Comparison of ENCODE assay signal across 18 cellular contexts in the genomic region with DNA sequence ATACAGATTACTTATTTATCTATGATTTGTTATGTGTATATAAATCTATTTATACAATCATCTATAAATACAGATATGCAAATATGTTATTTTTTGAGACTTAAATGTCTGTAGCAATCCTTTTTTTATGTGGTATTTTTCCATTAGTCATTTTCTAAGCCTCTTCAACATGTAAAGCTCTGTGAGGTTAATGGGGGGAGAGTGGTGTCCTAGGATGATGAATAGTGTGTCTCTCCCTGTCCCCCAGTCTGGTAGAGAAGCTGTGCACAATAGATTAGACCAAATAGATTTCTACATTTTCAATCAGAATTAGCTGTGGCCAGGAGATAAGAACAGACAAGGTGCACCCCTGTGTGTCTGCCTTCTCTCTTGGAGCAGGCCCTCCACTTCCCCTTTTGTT.
DNase-seq lines count a peak whose midpoint lies in the region; ATAC-seq and TF ChIP-seq lines count a peak whose summit lies in the region.
"Had no signal": no experiment of that assay in that cellular context is flagged by ENCODE, and none has a peak within 500 bp of the region (broad histone marks: within the 10 kb centered on the region; RNA-seq: fewer than 3 reads in every experiment).

No MANE protein-coding gene starts in this region.

- no peak for TF ChIP-seq POLR2A in erythroblast (IDR thresholded peaks at IDR 0.05; ENCODE audit: low read length)

- H3K27ac Mint-ChIP-seq in CD14-positive monocyte (peak overlapping the region in 4 of 7 donors; percentile 19 to 88 (median 66)), HFFc6 (peak overlapping the region; percentile 17; the same call in 1 of the 2 replicates)
- H3K27ac Mint-ChIP-seq in activated naive CD8-positive, alpha-beta T cell treated with anti-CD3 and anti-CD28 coated beads for 36 hours: no peak overlapping the region
- H3K27ac Mint-ChIP-seq: CD4-positive, CD25-positive, alpha-beta regulatory T cell had no signal

- no peak overlapping the region for H3K4me3 Mint-ChIP-seq in CD14-positive monocyte
- H3K4me3 Mint-ChIP-seq in HFFc6: no peak overlapping the region
- no peak overlapping the region for H3K4me3 Mint-ChIP-seq in activated naive CD8-positive, alpha-beta T cell treated with anti-CD3 and anti-CD28 coated beads for 36 hours
- H3K4me3 Mint-ChIP-seq: CD4-positive, CD25-positive, alpha-beta regulatory T cell had no signal

- no peaks in the 10 kb centered on the region for H3K27me3 ChIP-seq in SU-DHL-6 (ENCODE audit: low read length)

- H3K4me2 ChIP-seq in SU-DHL-6 (ENCODE audit: low read depth, low read length, poor library complexity, severe bottlenecking): peak overlapping the region; percentile 26
- H3K4me2 ChIP-seq: KMS-11, PC-9, SK-N-SH had no signal

- no peak overlapping the region for H2AFZ ChIP-seq in SU-DHL-6 (ENCODE audit: low read depth, low read length, severe bottlenecking)
- H2AFZ ChIP-seq: PC-9 had no signal

- ATAC-seq in Right ventricle myocardium superior (ENCODE audit: poor library complexity) (no peak), HG03097 (IDR thresholded peaks at IDR 0.05; ENCODE audit: low FRiP score, unreplicated experiment) (no peak)
- ATAC-seq: GM12878, Right ventricle myocardium inferior had no signal

- DNase-seq in CD14-positive monocyte (ENCODE audit: low spot score): no peak
- no peak for DNase-seq in HFFc6
- peak; percentile 41 to 84 for DNase-seq in erythroblast (lab: John Stamatoyannopoulos, UW)
- DNase-seq in activated naive CD8-positive, alpha-beta T cell treated with anti-CD3 and anti-CD28 coated beads for 36 hours: no peak
- DNase-seq in Right ventricle myocardium superior: no peak
- no peak for DNase-seq in pons (ENCODE audit: low spot score)
- DNase-seq: AML-193; CD4-positive, CD25-positive, alpha-beta regulatory T cell; DMS53; NCI-H1930; NCI-H510A treated with DMSO at 0.1 percent for 48 hours; PC-9; SK-N-SH had no signal

- peak overlapping the region; percentile 35 for H3K27ac ChIP-seq in SU-DHL-6 (ENCODE audit: low read depth, low read length)
- H3K27ac ChIP-seq: KMS-11, PC-9 had no signal

- no peak overlapping the region for H3K4me3 ChIP-seq in SU-DHL-6 (ENCODE audit: insufficient read depth, low read length, poor library complexity, severe bottlenecking)
- H3K4me3 ChIP-seq: GM12878, PC-9 had no signal

- no peaks in the 10 kb centered on the region for H3K27me3 Mint-ChIP-seq in CD14-positive monocyte (ENCODE audit: low read depth in 3 of 3)
- no peaks in the 10 kb centered on the region for H3K27me3 Mint-ChIP-seq in HFFc6 (ENCODE audit: insufficient read depth)
- H3K27me3 Mint-ChIP-seq in activated naive CD8-positive, alpha-beta T cell treated with anti-CD3 and anti-CD28 coated beads for 36 hours: no peaks in the 10 kb centered on the region
- H3K27me3 Mint-ChIP-seq: CD4-positive, CD25-positive, alpha-beta regulatory T cell had no signal

- H3K9ac ChIP-seq in SU-DHL-6 (ENCODE audit: low read length): no peak overlapping the region
- H3K9ac ChIP-seq: KMS-11, SK-N-SH had no signal

- intact Hi-C loops in CD14-positive monocyte (cut with micrococcal nuclease): loop anchor here in 1 of 2 donors (10.0 kb wide), 1 partner anchor 77 kb away; no protein-coding TSS in a partner anchor
- intact Hi-C loops in Right ventricle myocardium superior (cut with DNase I): no loop called here

- H3K36me3 ChIP-seq in SU-DHL-6 (ENCODE audit: low read length): 0 out of 2 replicates have a peak, but pooled peaks cover 4% of the 10 kb centered on the region

- H3F3A ChIP-seq in SU-DHL-6 (ENCODE audit: insufficient read depth): peaks cover 2% of the 10 kb centered on the region; the same call in 1 of the 2 replicates

- H3K9me3 Mint-ChIP-seq in CD14-positive monocyte (peaks cover 0 to 13% (median 8%) of the 10 kb centered on the region in 7 donors), HFFc6 (peaks cover 14% of the 10 kb centered on the region)
- peaks cover 9% of the 10 kb centered on the region for H3K9me3 Mint-ChIP-seq in activated naive CD8-positive, alpha-beta T cell treated with anti-CD3 and anti-CD28 coated beads for 36 hours

- no peaks in the 10 kb centered on the region for H4K20me1 ChIP-seq in SU-DHL-6 (ENCODE audit: low read depth, low read length)

- peaks cover 15% of the 10 kb centered on the region for H3K4me1 Mint-ChIP-seq in CD14-positive monocyte
- H3K4me1 Mint-ChIP-seq in HFFc6 (ENCODE audit: low read depth): peaks cover 53% of the 10 kb centered on the region
- H3K4me1 Mint-ChIP-seq in activated naive CD8-positive, alpha-beta T cell treated with anti-CD3 and anti-CD28 coated beads for 36 hours: peaks cover 3% of the 10 kb centered on the region

- H3K36me3 Mint-ChIP-seq in CD14-positive monocyte (peaks cover 37 to 42% of the 10 kb centered on the region in 2 donors), HFFc6 (ENCODE audit: low read depth) (peaks cover 52% of the 10 kb centered on the region)
- H3K36me3 Mint-ChIP-seq in activated naive CD8-positive, alpha-beta T cell treated with anti-CD3 and anti-CD28 coated beads for 36 hours: peaks cover 23% of the 10 kb centered on the region

- TF ChIP-seq CTCF in CD14-positive monocyte (IDR thresholded peaks at IDR 0.05): no peak
- TF ChIP-seq CTCF in HFFc6 (IDR thresholded peaks at IDR 0.05): no peak
- no peak for TF ChIP-seq CTCF in SU-DHL-6 (IDR thresholded peaks at IDR 0.05; ENCODE audit: insufficient read depth, low read length, poor library complexity, severe bottlenecking)

- H3K79me2 ChIP-seq in SU-DHL-6 (ENCODE audit: insufficient read depth, low read length): no peaks in the 10 kb centered on the region

- no peaks in the 10 kb centered on the region for H3K9me2 ChIP-seq in SU-DHL-6 (replicated peaks; ENCODE audit: insufficient read depth, low read length)
- H3K9me2 ChIP-seq: SK-N-SH had no signal

- 0 out of 2 replicates have a peak, but pooled peaks cover 4% of the 10 kb centered on the region for H3K9me3 ChIP-seq in SU-DHL-6 (ENCODE audit: insufficient read depth, low read length)

Comparison
In these comparisons a context has a peak if more than half of its experiments do, and no peak if none do; other contexts are left out.
1. DNase-seq: peak in erythroblast (2 of 2); none in CD14-positive monocyte (single experiment), HFFc6 (single experiment), activated naive CD8-positive, alpha-beta T cell treated with anti-CD3 and anti-CD28 coated beads for 36 hours (single experiment), Right ventricle myocardium superior (single experiment) and pons (single experiment).